In the genomic region with DNA sequence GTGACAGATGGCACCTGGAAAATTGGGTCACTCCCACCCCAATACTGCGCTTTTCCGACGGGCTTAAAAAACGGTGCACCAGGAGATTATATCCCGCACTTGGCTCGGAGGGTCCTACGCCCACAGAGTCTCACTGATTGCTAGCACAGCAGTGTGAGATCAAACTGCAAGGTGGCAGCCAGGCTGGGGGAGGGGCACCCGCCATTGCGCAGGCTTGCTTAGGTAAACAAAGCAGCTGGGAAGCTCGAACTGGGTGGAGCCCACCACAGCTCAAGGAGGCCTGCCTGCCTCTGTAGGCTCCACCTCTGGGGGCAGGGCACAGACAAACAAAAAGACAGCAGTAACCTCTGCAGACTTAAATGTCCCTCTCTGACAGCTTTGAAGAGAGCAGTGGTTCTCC, we compare ENCODE assay signal across 13 cellular contexts. TPM values are rescaled to one million over a fixed set of nuclear protein-coding genes. Genes with fewer than 3 reads are reported as not detected.
"Had no signal": no experiment of that assay in that cellular context is flagged by ENCODE, and none has a peak within 500 bp of the region (broad histone marks: within the 10 kb centered on the region; RNA-seq: fewer than 3 reads in every experiment).

No MANE protein-coding gene starts in this region.

RNA-seq across cellular contexts. Expression of a gene that starts 54.9 kb away (rescaled TPM):
- total RNA-seq: activated naive CD4-positive, alpha-beta T cell treated with anti-CD3 and anti-CD28 coated beads for 36 hours; activated naive CD4-positive, alpha-beta T cell treated with anti-CD3 and anti-CD28 coated beads, Interleukin-2, amount 50 U/mL, for 72 hours; activated naive CD8-positive, alpha-beta T cell treated with anti-CD3 and anti-CD28 coated beads for 36 hours; activated naive CD8-positive, alpha-beta T cell treated with anti-CD3 and anti-CD28 coated beads, Interleukin-2, amount 10 ng/mL, durations not matched to agents 7 days and 5 days; activated T-cell treated with anti-CD3 and anti-CD28 coated beads, Interleukin-2, amount 50 U/mL, for 4 hours; activated T-cell treated with anti-CD3 and anti-CD28 coated beads, Interleukin-2, amount 50 U/mL, for 72 hours; activated T-helper 1 cell treated with anti-CD3 and anti-CD28 coated beads, Interleukin-12 subunit alpha, Interleukin-12 subunit beta, Interleukin-2, Interleukin-4 antibody, amounts not matched to agents 30 ng/mL and 10 ng/mL and 1 ng/mL, durations not matched to agents 14 hours and 24 hours and 36 hours; activated T-helper 17 cell treated with anti-CD3 and anti-CD28 coated beads, Interleukin-2, amount 50 U/mL, for 72 hours; activated T-helper 2 cell treated with anti-CD3 and anti-CD28 coated beads, Interferon-gamma antibody, Interleukin-2, Interleukin-4, amounts not matched to agents 10 μg/mL and 5 μg/mL and 100 μg/mL, durations not matched to agents 14 hours and 24 hours and 36 hours; astrocyte; bronchial epithelial cell; cerebellum; chondrocyte had no signal
